ENCODE assay signal across 1 cellular context in the genomic region with DNA sequence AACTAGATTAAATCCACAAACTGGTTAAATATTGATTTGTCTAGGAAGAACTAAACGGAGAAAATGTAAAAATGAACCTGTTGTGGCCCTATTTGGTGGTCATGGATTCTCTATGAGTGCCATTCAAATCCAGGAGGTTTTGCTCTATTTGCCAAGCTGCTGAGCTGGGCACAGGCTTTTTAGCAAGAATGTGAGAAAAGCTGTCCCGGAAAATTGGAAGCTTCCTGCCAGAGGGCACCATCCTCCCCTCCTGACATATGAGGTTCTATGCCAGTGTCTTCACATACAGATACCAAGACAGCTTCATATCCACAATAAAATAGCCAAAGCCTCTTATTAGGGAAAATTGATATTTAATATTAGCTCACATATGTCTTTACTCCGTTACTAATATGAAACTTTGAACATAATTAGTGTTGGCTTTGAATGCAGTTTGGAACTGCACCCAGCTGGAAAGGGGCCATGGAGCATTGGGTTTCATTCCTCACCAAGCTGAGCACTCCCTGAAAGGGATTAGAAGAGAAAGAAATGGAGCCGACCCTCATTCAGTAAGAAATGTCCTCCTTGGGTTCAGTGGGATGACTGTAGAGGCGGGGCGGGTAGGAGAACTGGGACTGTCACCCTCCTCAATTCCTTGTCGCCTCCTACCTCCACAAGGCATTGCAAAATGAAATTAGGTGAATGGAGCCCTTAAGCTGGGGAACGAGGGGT.
TF ChIP-seq lines count a peak whose summit lies in the region.

No MANE protein-coding gene starts in this region.

TF ChIP-seq in K562, 482 proteins besides CTCF, POLR2A, EP300 and RAD21:
- no peak for TF ChIP-seq ZNF584 (CRISPR knock-in tag; IDR thresholded peaks at IDR 0.05; ENCODE audit: low read depth)
- no peak for TF ChIP-seq ARNT (IDR thresholded peaks at IDR 0.05)
- TF ChIP-seq ZNF174 (CRISPR knock-in tag; IDR thresholded peaks at IDR 0.05): no peak
- TF ChIP-seq PYGO2 (tag; IDR thresholded peaks at IDR 0.05): no peak
- no peak for TF ChIP-seq RFX1 (IDR thresholded peaks at IDR 0.05)
- no peak for TF ChIP-seq MTA3 (IDR thresholded peaks at IDR 0.05; ENCODE audit: borderline replicate concordance)
- no peak for TF ChIP-seq GTF3C2 (IDR thresholded peaks at IDR 0.05; ENCODE audit: borderline replicate concordance, extremely low read depth, insufficient read length)
- TF ChIP-seq SP2 (IDR thresholded peaks at IDR 0.05; ENCODE audit: extremely low read depth, low read depth, low read length, poor library complexity, severe bottlenecking): no peak
- TF ChIP-seq ZNF280A (IDR thresholded peaks at IDR 0.05; ENCODE audit: low read depth, partially characterized antibody): no peak
- no peak for TF ChIP-seq YY1 (IDR thresholded peaks at IDR 0.05; ENCODE audit: borderline replicate concordance in 1 of 3, control insufficient read depth in 1 of 3, extremely low read depth in 1 of 3, insufficient read depth in 3 of 3, insufficient read length in 1 of 3, insufficient replicate concordance in 2 of 3, low read depth in 1 of 3, low read length in 2 of 3)
- TF ChIP-seq, protein P1, sequence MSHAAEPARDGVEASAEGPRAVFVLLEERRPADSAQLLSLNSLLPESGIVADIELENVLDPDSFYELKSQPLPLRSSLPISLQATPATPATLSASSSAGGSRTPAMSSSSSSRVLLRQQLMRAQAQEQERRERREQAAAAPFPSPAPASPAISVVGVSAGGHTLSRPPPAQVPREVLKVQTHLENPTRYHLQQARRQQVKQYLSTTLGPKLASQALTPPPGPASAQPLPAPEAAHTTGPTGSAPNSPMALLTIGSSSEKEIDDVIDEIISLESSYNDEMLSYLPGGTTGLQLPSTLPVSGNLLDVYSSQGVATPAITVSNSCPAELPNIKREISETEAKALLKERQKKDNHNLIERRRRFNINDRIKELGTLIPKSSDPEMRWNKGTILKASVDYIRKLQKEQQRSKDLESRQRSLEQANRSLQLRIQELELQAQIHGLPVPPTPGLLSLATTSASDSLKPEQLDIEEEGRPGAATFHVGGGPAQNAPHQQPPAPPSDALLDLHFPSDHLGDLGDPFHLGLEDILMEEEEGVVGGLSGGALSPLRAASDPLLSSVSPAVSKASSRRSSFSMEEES (CRISPR knock-in tag; IDR thresholded peaks at IDR 0.05): no peak
- no peak for TF ChIP-seq ZNF766 (CRISPR knock-in tag; conservative IDR thresholded peaks at IDR 0.05)
- TF ChIP-seq ZNF121 (CRISPR knock-in tag; conservative IDR thresholded peaks at IDR 0.05): no peak
- no peak for TF ChIP-seq HNRNPH1 (optimal IDR thresholded peaks at IDR 0.05; ENCODE audit: low read depth, low read length)
- TF ChIP-seq DMBX1 (CRISPR knock-in tag; IDR thresholded peaks at IDR 0.05; ENCODE audit: borderline replicate concordance): no peak
- TF ChIP-seq, protein P2, sequence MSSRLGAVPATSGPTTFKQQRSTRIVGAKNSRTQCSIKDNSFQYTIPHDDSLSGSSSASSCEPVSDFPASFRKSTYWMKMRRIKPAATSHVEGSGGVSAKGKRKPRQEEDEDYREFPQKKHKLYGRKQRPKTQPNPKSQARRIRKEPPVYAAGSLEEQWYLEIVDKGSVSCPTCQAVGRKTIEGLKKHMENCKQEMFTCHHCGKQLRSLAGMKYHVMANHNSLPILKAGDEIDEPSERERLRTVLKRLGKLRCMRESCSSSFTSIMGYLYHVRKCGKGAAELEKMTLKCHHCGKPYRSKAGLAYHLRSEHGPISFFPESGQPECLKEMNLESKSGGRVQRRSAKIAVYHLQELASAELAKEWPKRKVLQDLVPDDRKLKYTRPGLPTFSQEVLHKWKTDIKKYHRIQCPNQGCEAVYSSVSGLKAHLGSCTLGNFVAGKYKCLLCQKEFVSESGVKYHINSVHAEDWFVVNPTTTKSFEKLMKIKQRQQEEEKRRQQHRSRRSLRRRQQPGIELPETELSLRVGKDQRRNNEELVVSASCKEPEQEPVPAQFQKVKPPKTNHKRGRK (tag; IDR thresholded peaks at IDR 0.05): no peak
